In the genomic region with DNA sequence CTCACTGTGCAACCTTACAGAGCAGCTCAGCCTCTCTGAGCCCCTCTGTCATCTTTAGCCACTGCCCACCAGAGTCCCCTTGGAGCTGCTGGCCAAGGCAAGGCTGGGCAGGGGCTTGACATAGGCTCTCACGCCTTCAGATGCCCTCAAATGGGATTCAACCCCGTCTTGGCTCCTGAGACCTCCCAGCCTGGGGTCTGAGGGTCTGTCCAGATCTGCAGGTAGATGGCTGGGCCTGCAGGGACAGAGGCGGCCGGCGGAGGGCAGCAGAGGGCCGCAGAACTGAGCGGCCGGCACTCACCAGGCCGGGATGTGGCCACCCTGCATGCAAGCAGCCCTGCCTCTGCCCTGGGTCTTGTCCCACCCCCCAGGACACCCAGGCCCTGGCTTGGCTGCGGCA, we compare ENCODE assay signal across 8 cellular contexts. TPM values are rescaled to one million over a fixed set of nuclear protein-coding genes. Genes with fewer than 3 reads are reported as not detected.
DNase-seq lines count a peak whose midpoint lies in the region; ATAC-seq, FAIRE-seq and TF ChIP-seq lines count a peak whose summit lies in the region.

No MANE protein-coding gene starts in this region.

- FAIRE-seq in kidney (lab: Jason Lieb, UNC), result no peak

- H3K79me2 ChIP-seq in mammary epithelial cell (ENCODE audit: insufficient read depth, low read length), result no peaks in the 10 kb centered on the region

- no peak overlapping the region for H3K9ac ChIP-seq in mammary epithelial cell (ENCODE audit: insufficient read depth, low read length)
- no peak overlapping the region for H3K9ac ChIP-seq in kidney (ENCODE audit: low read length in 2 of 2)

- in situ Hi-C loops in mammary epithelial cell (cut with MboI; ENCODE audit: low sequenced_read_pairs in 2 of 2), result no loop called here

- no peak overlapping the region for H2AFZ ChIP-seq in mammary epithelial cell (ENCODE audit: low read depth, low read length)

- H3K4me1 ChIP-seq in mammary epithelial cell (ENCODE audit: insufficient read depth, low read length), result no peaks in the 10 kb centered on the region
- no peaks in the 10 kb centered on the region for H3K4me1 ChIP-seq in kidney (ENCODE audit: control insufficient read depth in 1 of 2, insufficient read depth in 1 of 2, low read depth in 1 of 2, low read length in 2 of 2)

- POLR2A ChIA-PET in GM10248 (lab: Yijun Ruan, JAX), result no interaction called here

- TF ChIP-seq CTCF in GM10248 (IDR thresholded peaks at IDR 0.05; ENCODE audit: control extremely low read depth, extremely low read depth, low read depth, missing control alignments), result peak; percentile 94
- TF ChIP-seq CTCF in WI38 (IDR thresholded peaks at IDR 0.05; ENCODE audit: low read depth, low read length), result peak; percentile 87
- TF ChIP-seq CTCF in mammary epithelial cell (conservative IDR thresholded peaks at IDR 0.05 in 1 of 2, IDR thresholded peaks at IDR 0.05 in 1 of 2; ENCODE audit: extremely low read depth in 1 of 2, insufficient read depth in 1 of 2, low read depth in 1 of 2, low read length in 2 of 2), result peak; percentile 60 to 84
- TF ChIP-seq CTCF in kidney (IDR thresholded peaks at IDR 0.05; ENCODE audit: borderline replicate concordance, extremely low read depth, insufficient read depth), result peak; percentile 86

- H4K20me1 ChIP-seq in mammary epithelial cell (ENCODE audit: insufficient read depth, low read length), result no peaks in the 10 kb centered on the region

- no peaks in the 10 kb centered on the region for H3K27me3 ChIP-seq in MG63
- H3K27me3 ChIP-seq in mammary epithelial cell (ENCODE audit: insufficient read depth, low read length), result no peaks in the 10 kb centered on the region

- no TSS peak for BruUV-seq in mammary epithelial cell (replicated peaks; lab: Mats Ljungman, UMichigan)

- no peaks in the 10 kb centered on the region for H3K9me3 ChIP-seq in MG63
- H3K9me3 ChIP-seq in mammary epithelial cell (replicated peaks; ENCODE audit: insufficient read depth, low read length), result no peaks in the 10 kb centered on the region
- no peaks in the 10 kb centered on the region for H3K9me3 ChIP-seq in kidney (ENCODE audit: control insufficient read depth in 1 of 2, low read length in 2 of 2)

- no peak overlapping the region for H3K4me2 ChIP-seq in mammary epithelial cell (ENCODE audit: insufficient read depth, low read depth, low read length)

- dilution Hi-C loops in mammary epithelial cell (cut with HindIII; ENCODE audit: low sequenced_read_pairs), result no loop called here

- DNase-seq in GM10248 (ENCODE audit: extremely low spot score), result peak; percentile 81
- DNase-seq in MG63, result peak; percentile 48
- DNase-seq in mammary epithelial cell, result peak; percentile 35
- DNase-seq in kidney, result peak; percentile 90
- peak; percentile 49 for DNase-seq in stimulated activated CD4-positive, alpha-beta T cell treated with anti-CD3 and anti-CD28 coated beads, Interleukin-1b, Interleukin-23, amount 100 ng/mL, for 48 hours
- DNase-seq in NCI-H526 treated with DMSO at 0.1 percent for 48 hours (lab: John Stamatoyannopoulos, UW), result no peak

- H3K4me3 ChIP-seq in MG63, result no peak overlapping the region
- H3K4me3 ChIP-seq in WI38 (ENCODE audit: low read depth, low read length), result no peak overlapping the region
- no peak overlapping the region for H3K4me3 ChIP-seq in mammary epithelial cell (replicated peaks in 1 of 3; ENCODE audit: insufficient read depth in 1 of 3, low read depth in 2 of 3, low read length in 3 of 3)
- no peak overlapping the region for H3K4me3 ChIP-seq in kidney (ENCODE audit: low read length in 2 of 2)

- CTCF ChIA-PET in GM10248 (lab: Yijun Ruan, JAX) (no interaction called here), mammary epithelial cell (lab: Charles Lee; ENCODE audit: low non-redundant PET) (no interaction called here)

- ATAC-seq in HG03039 (IDR thresholded peaks at IDR 0.05; ENCODE audit: unreplicated experiment), result no peak

- H3K27ac ChIP-seq in mammary epithelial cell (ENCODE audit: insufficient read depth, low read depth, low read length) (no peak overlapping the region), kidney (ENCODE audit: low read depth in 2 of 2, low read length in 2 of 2) (no peak overlapping the region)

- H3K36me3 ChIP-seq in MG63, result no peaks in the 10 kb centered on the region
- H3K36me3 ChIP-seq in mammary epithelial cell (ENCODE audit: insufficient read depth, low read length), result no peaks in the 10 kb centered on the region
- H3K36me3 ChIP-seq in kidney (ENCODE audit: control insufficient read depth in 1 of 2, insufficient read depth in 2 of 2, low read length in 2 of 2), result no peaks in the 10 kb centered on the region

- WGBS in mammary epithelial cell (ENCODE audit: low coverage, missing lambda C conversion rate), result no CpG with 5 or more reads among the region's 10 CpGs

- intact Hi-C loops in mammary epithelial cell (cut with micrococcal nuclease), result loop anchor here (5.0 to 10.0 kb wide), 5 partner anchors 80 to 763 kb away; a partner anchor contains a TSS
- intact Hi-C loops in kidney (cut with DNase I), result no loop called here

RNA-seq across cellular contexts. Expression of a gene that starts 18.2 kb away (rescaled TPM):
- total RNA-seq in MG63 (2014; rRNA removed; shearing (Covaris generic); ENCODE audit: low replicate concordance), result not detected in 2 replicates
- 1 to 10 TPM; 2.7 to 6.7 TPM for total RNA-seq in mammary epithelial cell
- polyA plus RNA-seq in mammary epithelial cell, result 0.75 TPM
- polyA minus RNA-seq in mammary epithelial cell, result 0.16 TPM
- 6.7 TPM for total RNA-seq in kidney
- polyA plus RNA-seq in kidney (ENCODE audit: insufficient read depth, low read depth, low replicate concordance), result 8.2 TPM

RNA-seq across cellular contexts. Expression of a gene that starts 48.2 kb away (rescaled TPM):
- 1.3 and 4.4 TPM in 2 replicates for total RNA-seq in MG63 (2014; rRNA removed; shearing (Covaris generic); ENCODE audit: low replicate concordance)
- total RNA-seq in mammary epithelial cell (1 to 10 TPM; 2.3 to 7.2 TPM), kidney (1.7 TPM)
- polyA plus RNA-seq in mammary epithelial cell (1.1 TPM), kidney (ENCODE audit: insufficient read depth, low read depth, low replicate concordance) (3.7 TPM)
- not detected for polyA minus RNA-seq in mammary epithelial cell
